In genomic region chr1:204407314-204407971, GRCh38 we compare ENCODE assay signal across 8 cellular contexts. TPM values are rescaled to one million over a fixed set of nuclear protein-coding genes. Genes with fewer than 3 reads are reported as not detected.
DNase-seq lines count a peak whose midpoint lies in the region; ATAC-seq and TF ChIP-seq lines count a peak whose summit lies in the region.

No MANE protein-coding gene starts in this region.

- no peaks in the 10 kb centered on the region for H3K9me2 ChIP-seq in hepatocyte (replicated peaks; ENCODE audit: insufficient read depth)

- H2AFZ ChIP-seq in hepatocyte (no peak overlapping the region), smooth muscle cell (ENCODE audit: low read depth) (no peak overlapping the region)

- H3K4me1 Mint-ChIP-seq in activated B cell treated with CpG ODN at 0.5 μM for 24 hours = peaks cover 35% of the 10 kb centered on the region

- H3K4me3 ChIP-seq in HFF-Myc (replicated peaks; ENCODE audit: low read depth, low read length) (peak overlapping the region; percentile 98), hepatocyte (peak overlapping the region; percentile 96), smooth muscle cell (peak overlapping the region; percentile 91)

- H3K9me3 Mint-ChIP-seq in activated B cell treated with CpG ODN at 0.5 μM for 24 hours = no peaks in the 10 kb centered on the region

- H3K36me3 Mint-ChIP-seq in activated B cell treated with CpG ODN at 0.5 μM for 24 hours (ENCODE audit: low read depth) = peaks cover 74% of the 10 kb centered on the region

- H3K27me3 ChIP-seq in hepatocyte (no peaks in the 10 kb centered on the region), smooth muscle cell (ENCODE audit: low read depth) (no peaks in the 10 kb centered on the region)

- H3K27me3 Mint-ChIP-seq in activated B cell treated with CpG ODN at 0.5 μM for 24 hours = no peaks in the 10 kb centered on the region

- no peak for TF ChIP-seq CTCF in HFF-Myc (IDR thresholded peaks at IDR 0.05; ENCODE audit: low read depth, low read length, missing control alignments)
- TF ChIP-seq CTCF in activated B cell treated with CpG ODN at 0.5 μM for 24 hours (IDR thresholded peaks at IDR 0.05) = no peak
- TF ChIP-seq CTCF in hepatocyte (IDR thresholded peaks at IDR 0.05; ENCODE audit: poor library complexity) = no peak
- TF ChIP-seq CTCF in smooth muscle cell (IDR thresholded peaks at IDR 0.05; ENCODE audit: borderline replicate concordance, insufficient read depth, poor library complexity, severe bottlenecking) = no peak

- H3K4me1 ChIP-seq in hepatocyte (ENCODE audit: insufficient read depth) (peaks cover 15% of the 10 kb centered on the region), smooth muscle cell (ENCODE audit: low read depth) (peaks cover 9% of the 10 kb centered on the region)

- DNase-seq in HFF-Myc (ENCODE audit: extremely low read depth, low read depth) (no peak), activated B cell treated with CpG ODN at 0.5 μM for 24 hours (no peak), hepatocyte (ENCODE audit: low spot score) (no peak), smooth muscle cell (lab: John Stamatoyannopoulos, UW; ENCODE audit: unreplicated experiment) (no peak), DMS53 (lab: John Stamatoyannopoulos, UW) (no peak)
- no peak for DNase-seq in activated effector memory CD4-positive, alpha-beta T cell treated with Interleukin-2 at 50 U/mL for 16 hours

- intact Hi-C loops in activated B cell treated with CpG ODN at 0.5 μM for 24 hours (cut with micrococcal nuclease) = no loop called here

- peak overlapping the region; percentile 99 for H3K4me3 Mint-ChIP-seq in activated B cell treated with CpG ODN at 0.5 μM for 24 hours

- 4% methylated on average over 3 of the region's 3 CpGs for WGBS in hepatocyte (ENCODE audit: low lambda C conversion rate, missing lambda C conversion rate)
- WGBS in smooth muscle cell (ENCODE audit: low lambda C conversion rate) = 5% methylated on average over 3 of the region's 3 CpGs

- H3K9ac ChIP-seq in smooth muscle cell (ENCODE audit: low read depth) = peak overlapping the region; percentile 100

- H3K9me3 ChIP-seq in hepatocyte (ENCODE audit: low read depth) (no peaks in the 10 kb centered on the region), smooth muscle cell (replicated peaks; ENCODE audit: low read depth) (no peaks in the 10 kb centered on the region)

- ATAC-seq in activated B cell treated with CpG ODN at 0.5 μM for 24 hours (ENCODE audit: low read depth) (no peak), HG02870 (IDR thresholded peaks at IDR 0.05; ENCODE audit: unreplicated experiment) (no peak), GM18867 (IDR thresholded peaks at IDR 0.05; ENCODE audit: unreplicated experiment) (no peak)

- H3F3A ChIP-seq in smooth muscle cell (ENCODE audit: low read depth) = peaks cover 8% of the 10 kb centered on the region

- H4K20me1 ChIP-seq in hepatocyte (ENCODE audit: insufficient read depth, poor library complexity, severe bottlenecking) = peaks cover 78% of the 10 kb centered on the region
- peaks cover 88% of the 10 kb centered on the region for H4K20me1 ChIP-seq in smooth muscle cell (ENCODE audit: low read depth)

- H3K4me2 ChIP-seq in hepatocyte (peak overlapping the region; percentile 81), smooth muscle cell (peak overlapping the region; percentile 93)

- peak overlapping the region; percentile 68 for H3K27ac Mint-ChIP-seq in activated B cell treated with CpG ODN at 0.5 μM for 24 hours

- POLR2A ChIA-PET in activated B cell treated with CpG ODN at 0.5 μM for 24 hours (lab: Charles Lee) = interaction anchor here (0.6 to 1.8 kb wide), 3 partner anchors 15 to 109 kb away, joined by 4 to 6 read pairs (median 6); partner anchors contain the start of gene MDM4

- H3K27ac ChIP-seq in hepatocyte (no peak overlapping the region), smooth muscle cell (ENCODE audit: low read depth) (no peak overlapping the region)

- H3K79me2 ChIP-seq in hepatocyte (peaks cover 89% of the 10 kb centered on the region), smooth muscle cell (ENCODE audit: low read depth) (peaks cover 68% of the 10 kb centered on the region)

- CTCF ChIA-PET in activated B cell treated with CpG ODN at 0.5 μM for 24 hours (lab: Charles Lee) = interaction anchor here (1.0 to 1.7 kb wide), 4 partner anchors 9 to 96 kb away, joined by 3 to 12 read pairs (median 4); no protein-coding TSS in a partner anchor

- H3K36me3 ChIP-seq in hepatocyte (replicated peaks; ENCODE audit: insufficient read depth, low read depth) = peaks cover 5% of the 10 kb centered on the region
- peaks cover 22% of the 10 kb centered on the region for H3K36me3 ChIP-seq in smooth muscle cell (ENCODE audit: low read depth)

RNA-seq across cellular contexts. Expression of gene PPP1R15B, which starts 4.2 kb away (rescaled TPM):
- total RNA-seq in activated B cell treated with CpG ODN at 0.5 μM for 24 hours (60.4 and 70.6 TPM in 2 replicates), hepatocyte (66.9 and 77.0 TPM in 2 replicates), smooth muscle cell (68.1 and 74.8 TPM in 2 replicates)
- polyA plus RNA-seq in hepatocyte (31.2 and 34.0 TPM in 2 replicates), smooth muscle cell (24.1 and 25.0 TPM in 2 replicates)

RNA-seq across cellular contexts. Expression of gene PLEKHA6, which starts 47.7 kb away (rescaled TPM):
- total RNA-seq in activated B cell treated with CpG ODN at 0.5 μM for 24 hours (0.61 and 0.62 TPM in 2 replicates), hepatocyte (14.3 and 31.5 TPM in 2 replicates), smooth muscle cell (0.45 and 0.67 TPM in 2 replicates)
- polyA plus RNA-seq in hepatocyte (12.4 and 14.3 TPM in 2 replicates), smooth muscle cell (0.85 and 2.5 TPM in 2 replicates)
